8 cellular contexts compared by ENCODE assay signal in genomic region chr15:45637552-45638033, GRCh38.
DNase-seq lines count a peak whose midpoint lies in the region; ATAC-seq lines count a peak whose summit lies in the region.

No MANE protein-coding gene starts in this region.

- ATAC-seq in HG02678 (IDR thresholded peaks at IDR 0.05; ENCODE audit: unreplicated experiment) = peak; percentile 47

- DNase-seq in DMS 273 (lab: John Stamatoyannopoulos, UW; ENCODE audit: unreplicated experiment) = peak; percentile 60
- DNase-seq in DMS 273 treated with DMSO at 0.1 percent for 48 hours (lab: John Stamatoyannopoulos, UW) = no peak
- DNase-seq in NOMO-1 treated with DMSO at 0.1 percent for 48 hours (lab: John Stamatoyannopoulos, UW; ENCODE audit: unreplicated experiment) = peak; percentile 98
- DNase-seq in activated T-helper 9 cell treated with anti-CD3 and anti-CD28 coated beads, Interleukin-2, amount 50 U/mL, for 16 hours (ENCODE audit: low read depth) = peak; percentile 34
- DNase-seq in foreskin melanocyte = peak; percentile 65
- peak; percentile 93 for DNase-seq in skeletal muscle cell (ENCODE audit: low read depth)
- no peak for DNase-seq in NCI-H1436 (lab: John Stamatoyannopoulos, UW)

- H3K4me3 ChIP-seq in skeletal muscle cell (ENCODE audit: low read depth, low read length) = peak overlapping the region; percentile 2

Comparison
In these comparisons a context has a peak if more than half of its experiments do, and no peak if none do; other contexts are left out.
1. DNase-seq: peak in DMS 273 (single experiment), NOMO-1 treated with DMSO at 0.1 percent for 48 hours (single experiment), activated T-helper 9 cell treated with anti-CD3 and anti-CD28 coated beads, Interleukin-2, amount 50 U/mL, for 16 hours (single experiment), foreskin melanocyte (single experiment) and skeletal muscle cell (single experiment); none in DMS 273 treated with DMSO at 0.1 percent for 48 hours (single experiment) and NCI-H1436 (single experiment).